Comparison of ENCODE assay signal across 1 cellular context in the genomic region with DNA sequence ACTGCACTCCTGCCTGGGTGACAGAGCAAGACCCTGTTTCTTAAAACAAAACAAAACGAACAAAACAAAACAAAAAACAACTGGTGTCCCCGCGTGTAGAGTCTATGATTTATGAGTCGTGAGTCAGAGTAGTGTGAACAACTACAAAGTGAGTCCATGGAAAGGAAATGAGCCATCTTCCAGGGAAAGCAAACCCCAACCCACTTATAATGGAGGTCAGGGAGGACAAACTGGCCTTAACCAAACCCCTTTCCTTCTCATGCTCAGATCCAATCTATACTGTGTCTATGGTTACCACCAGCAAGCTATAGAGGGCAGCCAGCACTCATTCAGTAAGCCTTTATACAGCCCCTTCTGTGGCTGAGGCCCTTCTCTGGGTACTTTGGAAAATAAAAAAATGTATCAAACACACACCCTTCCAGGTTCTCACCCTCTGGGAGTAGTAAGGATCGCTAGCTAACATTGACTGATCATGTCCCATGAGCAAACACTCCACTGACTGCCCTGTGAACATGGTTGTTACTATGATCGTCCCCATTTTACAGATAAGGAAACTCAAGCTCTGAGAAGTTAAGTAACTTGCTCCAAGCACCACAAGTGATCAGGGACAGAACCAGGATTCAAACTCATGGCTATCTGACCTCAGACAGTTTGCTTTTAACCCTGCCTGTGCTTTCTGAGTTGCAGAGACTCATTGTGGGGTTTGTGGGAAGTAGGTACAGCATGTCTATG.
TF ChIP-seq lines count a peak whose summit lies in the region.

No MANE protein-coding gene starts in this region.

TF ChIP-seq in H1, 55 proteins besides CTCF, POLR2A, EP300 and RAD21:
- TF ChIP-seq SP1 (IDR thresholded peaks at IDR 0.05; ENCODE audit: low read depth, low read length), result no peak
- TF ChIP-seq KDM4A (IDR thresholded peaks at IDR 0.05; ENCODE audit: low read depth, low read length, severe bottlenecking), result no peak
- TF ChIP-seq BCL11A (IDR thresholded peaks at IDR 0.05; ENCODE audit: low read depth in 2 of 2, low read length in 2 of 2), result no peak
- TF ChIP-seq TCF12 (IDR thresholded peaks at IDR 0.05; ENCODE audit: low read depth, low read length), result no peak
- no peak for TF ChIP-seq SIN3A (conservative IDR thresholded peaks at IDR 0.05 in 1 of 2, IDR thresholded peaks at IDR 0.05 in 1 of 2; ENCODE audit: low read depth in 1 of 2, low read length in 2 of 2)
- TF ChIP-seq CHD2 (IDR thresholded peaks at IDR 0.05; ENCODE audit: low read length), result no peak
- no peak for TF ChIP-seq RNF2 (IDR thresholded peaks at IDR 0.05; ENCODE audit: borderline replicate concordance, low read depth, low read length, missing control alignments, poor library complexity, severe bottlenecking)
- no peak for TF ChIP-seq JUN (IDR thresholded peaks at IDR 0.05; ENCODE audit: low read depth, low read length)
- no peak for TF ChIP-seq TBP (IDR thresholded peaks at IDR 0.05; ENCODE audit: low read depth, low read length)
- no peak for TF ChIP-seq SP4 (IDR thresholded peaks at IDR 0.05; ENCODE audit: low read length)
- TF ChIP-seq GABPA (IDR thresholded peaks at IDR 0.05; ENCODE audit: borderline replicate concordance, insufficient read depth, low read length), result no peak
- no peak for TF ChIP-seq ZNF274 (IDR thresholded peaks at IDR 0.05; ENCODE audit: borderline replicate concordance, extremely low read depth, low read length)
